17 cellular contexts compared by ENCODE assay signal in genomic region chr10:51230828-51231227, GRCh38.
DNase-seq lines count a peak whose midpoint lies in the region; ATAC-seq and TF ChIP-seq lines count a peak whose summit lies in the region.
"Had no signal": no experiment of that assay in that cellular context is flagged by ENCODE, and none has a peak within 500 bp of the region (broad histone marks: within the 10 kb centered on the region; RNA-seq: fewer than 3 reads in every experiment).

No MANE protein-coding gene starts in this region.

- no peaks in the 10 kb centered on the region for H4K20me1 ChIP-seq in GM23338 (replicated peaks; ENCODE audit: insufficient read depth)
- H4K20me1 ChIP-seq: BLaER1 treated with 17β-estradiol and CSF1 and Interleukin-3, amounts not matched to agents 10 nM and 100 nM had no signal

- WGBS in heart left ventricle, 4 donors, result 42 to 49% (median 43%) methylated on average over 3 of the region's 3 CpGs
- WGBS in sigmoid colon, 2 donors, result 59 to 62% methylated on average over 3 of the region's 3 CpGs

- no peak for TF ChIP-seq EP300 in sigmoid colon (IDR thresholded peaks at IDR 0.05)

- H3K9me3 ChIP-seq in heart left ventricle (no peaks in the 10 kb centered on the region), sigmoid colon (no peaks in the 10 kb centered on the region)
- H3K9me3 ChIP-seq: BLaER1 treated with 17β-estradiol and CSF1 and Interleukin-3, amounts not matched to agents 10 nM and 100 nM had no signal

- H3K27me3 ChIP-seq in GM23338 (ENCODE audit: insufficient read depth), result no peaks in the 10 kb centered on the region
- H3K27me3 ChIP-seq in heart left ventricle, result no peaks in the 10 kb centered on the region
- no peaks in the 10 kb centered on the region for H3K27me3 ChIP-seq in sigmoid colon
- H3K27me3 ChIP-seq: BLaER1 treated with 17β-estradiol and CSF1 and Interleukin-3, amounts not matched to agents 10 nM and 100 nM had no signal

- H3K36me3 ChIP-seq in GM23338 (ENCODE audit: insufficient read depth) (no peaks in the 10 kb centered on the region), heart left ventricle (no peaks in the 10 kb centered on the region), sigmoid colon (no peaks in the 10 kb centered on the region)
- H3K36me3 ChIP-seq: BLaER1 treated with 17β-estradiol and CSF1 and Interleukin-3, amounts not matched to agents 10 nM and 100 nM had no signal

- intact Hi-C loops in heart left ventricle (cut with DNase I), result loop anchor here in 1 of 10 donors (10.0 kb wide), 1 partner anchor 156 kb away; the partner anchor contains the start of gene PRKG1
- intact Hi-C loops in sigmoid colon (cut with DNase I), result no loop called here

- no peak for TF ChIP-seq POLR2A in heart left ventricle (IDR thresholded peaks at IDR 0.05)
- no peak for TF ChIP-seq POLR2A in sigmoid colon (IDR thresholded peaks at IDR 0.05)

- no peaks in the 10 kb centered on the region for H3K79me2 ChIP-seq in GM23338 (replicated peaks; ENCODE audit: insufficient read depth)

- H3K9me3 Mint-ChIP-seq in GM23338, result no peaks in the 10 kb centered on the region
- H3K9me3 Mint-ChIP-seq: CD8-positive, alpha-beta memory T cell; HFFc6 had no signal

- H3K27me3 Mint-ChIP-seq in GM23338 (ENCODE audit: insufficient read depth, low read depth, poor library complexity), result no peaks in the 10 kb centered on the region
- H3K27me3 Mint-ChIP-seq: CD8-positive, alpha-beta memory T cell had no signal

- DNase-seq in GM23338 (ENCODE audit: low spot score) (peak; percentile 61), heart left ventricle (peak in 1 of 5 donors; percentile 27), islet precursor cell (peak; percentile 63), sigmoid colon (no peak), GM13977 (ENCODE audit: low spot score) (no peak)
- DNase-seq in stimulated activated CD4-positive, alpha-beta T cell treated with anti-CD3 and anti-CD28 coated beads, Interleukin-1b, Interleukin-23, amount 100 ng/mL, for 48 hours, result no peak
- DNase-seq: CD8-positive, alpha-beta memory T cell; GF-D8; HFFc6; KBM-7; NCI-H1048; NCI-H1436 treated with DMSO at 0.1 percent for 48 hours; NCI-H524 treated with DMSO at 0.1 percent for 48 hours had no signal

- H3K9me2 ChIP-seq in GM23338 (ENCODE audit: insufficient read depth), result no peaks in the 10 kb centered on the region

- H2AFZ ChIP-seq in GM23338, result no peak overlapping the region

- H3K4me3 Mint-ChIP-seq in GM23338, result no peak overlapping the region
- H3K4me3 Mint-ChIP-seq: CD8-positive, alpha-beta memory T cell; HFFc6 had no signal

- no peaks in the 10 kb centered on the region for H3K36me3 Mint-ChIP-seq in GM23338 (ENCODE audit: low read depth)
- H3K36me3 Mint-ChIP-seq: CD8-positive, alpha-beta memory T cell had no signal

- H3K4me1 ChIP-seq in GM23338 (ENCODE audit: insufficient read depth), result peaks cover 15% of the 10 kb centered on the region
- peaks cover 0 to 57% (median 22%) of the 10 kb centered on the region in 12 donors for H3K4me1 ChIP-seq in heart left ventricle
- H3K4me1 ChIP-seq in sigmoid colon, result peaks cover 0 to 53% (median 42%) of the 10 kb centered on the region in 4 donors
- H3K4me1 ChIP-seq: BLaER1 treated with 17β-estradiol and CSF1 and Interleukin-3, amounts not matched to agents 10 nM and 100 nM had no signal

- no peak overlapping the region for H3K4me3 ChIP-seq in GM23338
- no peak overlapping the region for H3K4me3 ChIP-seq in heart left ventricle
- no peak overlapping the region for H3K4me3 ChIP-seq in sigmoid colon
- H3K4me3 ChIP-seq: BLaER1 treated with 17β-estradiol and CSF1 and Interleukin-3, amounts not matched to agents 10 nM and 100 nM had no signal

- H3K4me1 Mint-ChIP-seq in GM23338, result peaks cover 45% of the 10 kb centered on the region
- H3K4me1 Mint-ChIP-seq: CD8-positive, alpha-beta memory T cell had no signal

- H3F3A ChIP-seq in GM23338 (replicated peaks; ENCODE audit: low read depth), result no peaks in the 10 kb centered on the region

- ATAC-seq in GM23338 (peak; percentile 85), heart left ventricle (peak; percentile 71 to 86 (median 82)), HG02970 (IDR thresholded peaks at IDR 0.05; ENCODE audit: low FRiP score, unreplicated experiment) (no peak), GM19395 (IDR thresholded peaks at IDR 0.05; ENCODE audit: unreplicated experiment) (no peak)
- ATAC-seq: Panc1 had no signal

- H3K27ac Mint-ChIP-seq in GM23338, result peak overlapping the region; percentile 56; the same call in 1 of the 2 replicates
- H3K27ac Mint-ChIP-seq: CD8-positive, alpha-beta memory T cell; HFFc6 had no signal

- in situ Hi-C loops in GM13977 (cut with MboI; ENCODE audit: low pct_unique_long_range_greater_than_20kb, low sequenced_read_pairs, unreplicated experiment), result no loop called here

- H3K4me2 ChIP-seq in GM23338, result no peak overlapping the region
- H3K4me2 ChIP-seq: BLaER1 treated with 17β-estradiol and CSF1 and Interleukin-3, amounts not matched to agents 10 nM and 100 nM had no signal

- H3K27ac ChIP-seq in GM23338 (ENCODE audit: low read depth) (no peak overlapping the region), heart left ventricle (peak overlapping the region; percentile 3 to 77 (median 40)), sigmoid colon (peak overlapping the region in 3 of 4 donors; percentile 33 to 78 (median 74))
- H3K27ac ChIP-seq: BLaER1 treated with 17β-estradiol and CSF1 and Interleukin-3, amounts not matched to agents 10 nM and 100 nM had no signal

- TF ChIP-seq CTCF in GM23338 (conservative IDR thresholded peaks at IDR 0.05; ENCODE audit: low read depth in 2 of 2), result no peak
- no peak for TF ChIP-seq CTCF in heart left ventricle (IDR thresholded peaks at IDR 0.05)
- no peak for TF ChIP-seq CTCF in sigmoid colon (IDR thresholded peaks at IDR 0.05)
- TF ChIP-seq CTCF in GM13977 (IDR thresholded peaks at IDR 0.05; ENCODE audit: extremely low read depth, insufficient read depth, missing control alignments), result no peak

TF ChIP-seq in GM23338, 12 proteins besides CTCF, POLR2A, EP300 and RAD21:
- TF ChIP-seq CREB1 (CRISPR knock-in tag; IDR thresholded peaks at IDR 0.05; ENCODE audit: low read depth), result no peak
- TF ChIP-seq ETS1 (IDR thresholded peaks at IDR 0.05), result no peak
- TF ChIP-seq ZNF114 (CRISPR knock-in tag; IDR thresholded peaks at IDR 0.05), result no peak
- no peak for TF ChIP-seq ZNF331 (CRISPR knock-in tag; IDR thresholded peaks at IDR 0.05; ENCODE audit: low read depth)
- TF ChIP-seq REST (IDR thresholded peaks at IDR 0.05; ENCODE audit: unreplicated experiment), result no peak
- no peak for TF ChIP-seq EZH2phosphoT487 (IDR thresholded peaks at IDR 0.05; ENCODE audit: unreplicated experiment)
- TF ChIP-seq POLR2AphosphoS5 (IDR thresholded peaks at IDR 0.05; ENCODE audit: low read depth), result no peak

Comparison
In these comparisons a context has a peak if more than half of its experiments do, and no peak if none do; other contexts are left out.
1. ATAC-seq: peak in GM23338 (single experiment) and heart left ventricle (4 of 4); none in HG02970 (single experiment) and GM19395 (single experiment).
2. DNase-seq: peak in GM23338 (single experiment) and islet precursor cell (single experiment); none in sigmoid colon (single experiment), stimulated activated CD4-positive, alpha-beta T cell treated with anti-CD3 and anti-CD28 coated beads, Interleukin-1b, Interleukin-23, amount 100 ng/mL, for 48 hours (single experiment) and GM13977 (single experiment).